Comparison of ENCODE assay signal across 1 cellular context in the genomic region with DNA sequence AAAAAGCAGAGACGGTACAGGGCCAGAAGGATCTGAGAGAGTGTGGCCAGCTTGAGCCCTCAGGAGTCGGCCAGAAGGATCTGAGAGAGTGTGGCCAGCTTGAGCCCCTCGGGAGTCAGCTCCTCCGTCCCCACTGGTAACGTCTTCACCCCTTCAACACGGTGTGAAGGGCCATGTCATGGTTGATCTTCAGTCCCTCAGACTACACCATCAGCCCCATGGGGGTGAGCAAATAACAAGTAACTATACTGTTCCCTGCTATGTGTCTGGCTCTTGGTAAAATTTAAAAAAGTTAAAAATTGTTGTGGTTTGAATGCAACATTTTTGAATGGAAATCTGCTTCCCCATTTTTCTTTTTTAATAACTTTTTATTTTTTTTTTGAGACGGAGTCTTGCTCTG.
TF ChIP-seq lines count a peak whose summit lies in the region.

No MANE protein-coding gene starts in this region.

TF ChIP-seq in K562, 482 proteins besides CTCF, POLR2A, EP300 and RAD21:
- TF ChIP-seq, protein P1, sequence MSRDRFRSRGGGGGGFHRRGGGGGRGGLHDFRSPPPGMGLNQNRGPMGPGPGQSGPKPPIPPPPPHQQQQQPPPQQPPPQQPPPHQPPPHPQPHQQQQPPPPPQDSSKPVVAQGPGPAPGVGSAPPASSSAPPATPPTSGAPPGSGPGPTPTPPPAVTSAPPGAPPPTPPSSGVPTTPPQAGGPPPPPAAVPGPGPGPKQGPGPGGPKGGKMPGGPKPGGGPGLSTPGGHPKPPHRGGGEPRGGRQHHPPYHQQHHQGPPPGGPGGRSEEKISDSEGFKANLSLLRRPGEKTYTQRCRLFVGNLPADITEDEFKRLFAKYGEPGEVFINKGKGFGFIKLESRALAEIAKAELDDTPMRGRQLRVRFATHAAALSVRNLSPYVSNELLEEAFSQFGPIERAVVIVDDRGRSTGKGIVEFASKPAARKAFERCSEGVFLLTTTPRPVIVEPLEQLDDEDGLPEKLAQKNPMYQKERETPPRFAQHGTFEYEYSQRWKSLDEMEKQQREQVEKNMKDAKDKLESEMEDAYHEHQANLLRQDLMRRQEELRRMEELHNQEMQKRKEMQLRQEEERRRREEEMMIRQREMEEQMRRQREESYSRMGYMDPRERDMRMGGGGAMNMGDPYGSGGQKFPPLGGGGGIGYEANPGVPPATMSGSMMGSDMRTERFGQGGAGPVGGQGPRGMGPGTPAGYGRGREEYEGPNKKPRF (IDR thresholded peaks at IDR 0.05; ENCODE audit: low read depth, low read length) = no peak
- TF ChIP-seq, protein P2, sequence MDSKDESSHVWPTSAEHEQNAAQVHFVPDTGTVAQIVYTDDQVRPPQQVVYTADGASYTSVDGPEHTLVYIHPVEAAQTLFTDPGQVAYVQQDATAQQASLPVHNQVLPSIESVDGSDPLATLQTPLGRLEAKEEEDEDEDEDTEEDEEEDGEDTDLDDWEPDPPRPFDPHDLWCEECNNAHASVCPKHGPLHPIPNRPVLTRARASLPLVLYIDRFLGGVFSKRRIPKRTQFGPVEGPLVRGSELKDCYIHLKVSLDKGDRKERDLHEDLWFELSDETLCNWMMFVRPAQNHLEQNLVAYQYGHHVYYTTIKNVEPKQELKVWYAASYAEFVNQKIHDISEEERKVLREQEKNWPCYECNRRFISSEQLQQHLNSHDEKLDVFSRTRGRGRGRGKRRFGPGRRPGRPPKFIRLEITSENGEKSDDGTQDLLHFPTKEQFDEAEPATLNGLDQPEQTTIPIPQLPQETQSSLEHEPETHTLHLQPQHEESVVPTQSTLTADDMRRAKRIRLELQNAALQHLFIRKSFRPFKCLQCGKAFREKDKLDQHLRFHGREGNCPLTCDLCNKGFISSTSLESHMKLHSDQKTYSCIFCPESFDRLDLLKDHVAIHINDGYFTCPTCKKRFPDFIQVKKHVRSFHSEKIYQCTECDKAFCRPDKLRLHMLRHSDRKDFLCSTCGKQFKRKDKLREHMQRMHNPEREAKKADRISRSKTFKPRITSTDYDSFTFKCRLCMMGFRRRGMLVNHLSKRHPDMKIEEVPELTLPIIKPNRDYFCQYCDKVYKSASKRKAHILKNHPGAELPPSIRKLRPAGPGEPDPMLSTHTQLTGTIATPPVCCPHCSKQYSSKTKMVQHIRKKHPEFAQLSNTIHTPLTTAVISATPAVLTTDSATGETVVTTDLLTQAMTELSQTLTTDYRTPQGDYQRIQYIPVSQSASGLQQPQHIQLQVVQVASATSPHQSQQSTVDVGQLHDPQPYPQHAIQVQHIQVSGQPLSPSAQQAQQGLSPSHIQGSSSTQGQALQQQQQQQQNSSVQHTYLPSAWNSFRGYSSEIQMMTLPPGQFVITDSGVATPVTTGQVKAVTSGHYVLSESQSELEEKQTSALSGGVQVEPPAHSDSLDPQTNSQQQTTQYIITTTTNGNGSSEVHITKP (IDR thresholded peaks at IDR 0.05; ENCODE audit: partially characterized antibody) = peak; percentile 93
